Comparison of ENCODE assay signal across 18 cellular contexts in the genomic region with DNA sequence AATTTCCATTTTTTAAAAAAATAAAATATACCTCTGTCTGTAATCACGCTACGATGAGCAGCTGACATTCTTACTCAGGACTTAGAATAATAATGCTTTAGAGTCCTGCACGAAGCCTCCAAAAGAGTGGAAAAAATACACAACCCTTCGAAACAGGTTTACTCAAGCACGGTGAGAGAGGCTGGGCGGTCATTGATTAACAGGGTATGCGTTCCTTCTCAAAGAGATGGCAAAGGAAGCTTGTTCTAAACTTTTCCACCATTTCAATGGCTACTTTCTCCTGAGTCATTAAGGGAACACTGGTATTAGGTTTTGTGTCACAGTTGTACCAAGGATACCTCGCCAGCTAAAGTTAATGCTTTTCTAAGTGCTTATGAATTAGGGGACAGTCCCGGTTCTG.
A peak's percentile ranks its signal among the peaks of the same experiment; 100 is the strongest.
DNase-seq lines count a peak whose midpoint lies in the region; FAIRE-seq and TF ChIP-seq lines count a peak whose summit lies in the region.
"Had no signal": no experiment of that assay in that cellular context is flagged by ENCODE, and none has a peak within 500 bp of the region (broad histone marks: within the 10 kb centered on the region; RNA-seq: fewer than 3 reads in every experiment).

No MANE protein-coding gene starts in this region.

- H3K27me3 ChIP-seq in AG04450 (ENCODE audit: control insufficient read depth, insufficient read depth, low read length) (no peaks in the 10 kb centered on the region), neutrophil (no peaks in the 10 kb centered on the region), testis (no peaks in the 10 kb centered on the region)
- H3K27me3 ChIP-seq: SJSA1 had no signal

- FAIRE-seq in kidney (lab: Jason Lieb, UNC) = peak; percentile 37
- FAIRE-seq: G401.6 had no signal

- TF ChIP-seq POLR2A in testis (IDR thresholded peaks at IDR 0.05) = no peak

- H3K27ac ChIP-seq in AG04450 (ENCODE audit: low read depth, low read length) = peak overlapping the region; percentile 66
- peak overlapping the region; percentile 30 to 76 for H3K27ac ChIP-seq in kidney (ENCODE audit: low read depth in 2 of 2, low read length in 2 of 2)
- peak overlapping the region; percentile 64 for H3K27ac ChIP-seq in neutrophil
- no peak overlapping the region for H3K27ac ChIP-seq in testis

- POLR2A ChIA-PET in AG04450 (lab: Yijun Ruan, JAX) = interaction anchor here (1.1 kb wide), 1 partner anchor 19 kb away, joined by 3 read pairs; no protein-coding TSS in a partner anchor

- TF ChIP-seq CTCF in AG04450 (IDR thresholded peaks at IDR 0.05; ENCODE audit: low read depth, low read length) (no peak), kidney (IDR thresholded peaks at IDR 0.05; ENCODE audit: borderline replicate concordance, extremely low read depth, insufficient read depth) (no peak), neutrophil (IDR thresholded peaks at IDR 0.05) (no peak), testis (IDR thresholded peaks at IDR 0.05) (no peak)

- WGBS in testis, 2 donors = 95 to 97% methylated on average over 9 of the region's 9 CpGs

- CTCF ChIA-PET in AG04450 (lab: Charles Lee) = no interaction called here

- no peak for DNase-seq in AG04450 (ENCODE audit: low read depth, low spot score)
- DNase-seq in HK-2 (ENCODE audit: unreplicated experiment) = peak; percentile 74
- DNase-seq in kidney = no peak
- no peak for DNase-seq in testis
- DNase-seq in nucleus accumbens (lab: John Stamatoyannopoulos, UW) = no peak
- no peak for DNase-seq in anterior cingulate cortex (lab: John Stamatoyannopoulos, UW)
- DNase-seq: CD8-positive, alpha-beta T cell; DND-41; H9; KG1; NCI-H1436; NCI-H2029; NCI-H2171 treated with DMSO at 0.1 percent for 48 hours; NCI-H774; PC-3 had no signal

- H3K9ac ChIP-seq in kidney (ENCODE audit: low read length in 2 of 2) = no peak overlapping the region

- H3K9me3 ChIP-seq in AG04450 (ENCODE audit: control insufficient read depth, insufficient read depth, low read length) (peaks cover 4% of the 10 kb centered on the region; the same call in 1 of the 2 replicates), kidney (ENCODE audit: control insufficient read depth in 1 of 2, low read length in 2 of 2) (no peaks in the 10 kb centered on the region), neutrophil (no peaks in the 10 kb centered on the region), testis (no peaks in the 10 kb centered on the region)
- H3K9me3 ChIP-seq: SJSA1 had no signal

- H3K4me1 ChIP-seq in kidney (ENCODE audit: control insufficient read depth in 1 of 2, insufficient read depth in 1 of 2, low read depth in 1 of 2, low read length in 2 of 2) = peaks cover 3 to 8% of the 10 kb centered on the region in 2 donors
- H3K4me1 ChIP-seq in neutrophil (ENCODE audit: control insufficient read depth in 1 of 2, insufficient read depth in 1 of 2, low read depth in 1 of 2, low read length in 1 of 2) = peaks cover 6 to 12% of the 10 kb centered on the region in 2 experiments
- H3K4me1 ChIP-seq in testis = no peaks in the 10 kb centered on the region

- H3K4me3 ChIP-seq in AG04450 (ENCODE audit: low read depth, low read length) (no peak overlapping the region), kidney (ENCODE audit: low read length in 2 of 2) (no peak overlapping the region), neutrophil (ENCODE audit: low read depth in 1 of 2, low read length in 1 of 2) (no peak overlapping the region), testis (no peak overlapping the region)
- H3K4me3 ChIP-seq: SJSA1 had no signal

- intact Hi-C loops in kidney (cut with DNase I) = no loop called here
- intact Hi-C loops in testis (cut with DNase I; ENCODE audit: low total_unique reads) = no loop called here

- no peaks in the 10 kb centered on the region for H3K36me3 ChIP-seq in kidney (ENCODE audit: control insufficient read depth in 1 of 2, insufficient read depth in 2 of 2, low read length in 2 of 2)
- H3K36me3 ChIP-seq in neutrophil = no peaks in the 10 kb centered on the region
- H3K36me3 ChIP-seq in testis (ENCODE audit: low read depth, missing control alignments) = no peaks in the 10 kb centered on the region
- H3K36me3 ChIP-seq: SJSA1 had no signal

Comparison
In these comparisons a context has a peak if more than half of its experiments do, and no peak if none do; other contexts are left out.
1. H3K27ac ChIP-seq: peak in AG04450 (single experiment), kidney (2 of 2) and neutrophil (single experiment); none in testis (0 of 2).